8 cellular contexts compared by ENCODE assay signal in genomic region chr7:155643804-155644177, GRCh38. TPM values are rescaled to one million over a fixed set of nuclear protein-coding genes. Genes with fewer than 3 reads are reported as not detected.
DNase-seq lines count a peak whose midpoint lies in the region; ATAC-seq and TF ChIP-seq lines count a peak whose summit lies in the region.

No MANE protein-coding gene starts in this region.

- H3K4me1 ChIP-seq in mucosa of descending colon (ENCODE audit: low read depth): peaks cover 25% of the 10 kb centered on the region

- peaks cover 3% of the 10 kb centered on the region for H3K9me3 ChIP-seq in mucosa of descending colon

- DNase-seq in HuH-7 (ENCODE audit: low spot score): peak; percentile 15
- peak in 1 of 2 donors; percentile 29 for DNase-seq in cardiac fibroblast (ENCODE audit: low read depth in 2 of 2)
- peak in 1 of 3 donors; percentile 78 for DNase-seq in mucosa of descending colon
- no peak for DNase-seq in 8988T
- DNase-seq in DMS 273 (lab: John Stamatoyannopoulos, UW; ENCODE audit: unreplicated experiment): no peak
- no peak for DNase-seq in mesenteric fat pad (ENCODE audit: low spot score)
- DNase-seq in activated effector memory CD4-positive, alpha-beta T cell treated with Interleukin-2 at 50 U/mL for 16 hours: no peak

- peak; percentile 32 for ATAC-seq in GM18511 (IDR thresholded peaks at IDR 0.05; ENCODE audit: unreplicated experiment)
- ATAC-seq in mucosa of descending colon: peak; percentile 45

- intact Hi-C loops in mucosa of descending colon (cut with DNase I, micrococcal nuclease): no loop called here

- TF ChIP-seq CTCF in cardiac fibroblast (IDR thresholded peaks at IDR 0.05; ENCODE audit: low read depth, low read length) (no peak), mucosa of descending colon (IDR thresholded peaks at IDR 0.05) (no peak)

- no peaks in the 10 kb centered on the region for H3K36me3 ChIP-seq in mucosa of descending colon (ENCODE audit: low read depth)

- H3K4me3 ChIP-seq in cardiac fibroblast (replicated peaks in 1 of 2; ENCODE audit: low read depth in 2 of 2, low read length in 2 of 2): peak overlapping the region; percentile 96 to 98
- peak overlapping the region; percentile 78 for H3K4me3 ChIP-seq in mucosa of descending colon

RNA-seq across cellular contexts. Expression of gene RBM33, which starts 0.7 kb away (rescaled TPM):
- total RNA-seq in mucosa of descending colon (10 to 100 TPM; 59.9 to 75.8 (median 69.8) TPM), mesenteric fat pad (43.7 TPM)
